In genomic region chr9:129489838-129490582, GRCh38 we compare ENCODE assay signal across 8 cellular contexts.
DNase-seq lines count a peak whose midpoint lies in the region; ATAC-seq, FAIRE-seq and TF ChIP-seq lines count a peak whose summit lies in the region.

No MANE protein-coding gene starts in this region.

- H3K9ac ChIP-seq in BLaER1 = peak overlapping the region; percentile 85

- peaks cover 26% of the 10 kb centered on the region for H3K36me3 Mint-ChIP-seq in central memory CD8-positive, alpha-beta T cell (ENCODE audit: insufficient read depth)

- 15% methylated on average over 12 of the region's 15 CpGs for WGBS in suprapubic skin

- H3K9me3 ChIP-seq in BLaER1 = no peaks in the 10 kb centered on the region
- no peaks in the 10 kb centered on the region for H3K9me3 ChIP-seq in mononuclear cell (ENCODE audit: low read depth, low read length)
- no peaks in the 10 kb centered on the region for H3K9me3 ChIP-seq in suprapubic skin

- no peaks in the 10 kb centered on the region for H4K20me1 ChIP-seq in BLaER1

- peak; percentile 7 for ATAC-seq in central memory CD8-positive, alpha-beta T cell (replicated peaks; ENCODE audit: extremely low read depth, poor library complexity, severe bottlenecking)

- peak overlapping the region; percentile 69 for H3K4me3 ChIP-seq in BLaER1
- peak overlapping the region; percentile 57 for H3K4me3 ChIP-seq in mononuclear cell (ENCODE audit: low read length)
- peak overlapping the region; percentile 58 for H3K4me3 ChIP-seq in suprapubic skin

- DNase-seq in T-helper 9 cell (peak; percentile 65), suprapubic skin (ENCODE audit: low spot score in 2 of 2) (peak in 1 of 2 donors; percentile 74), H54 (ENCODE audit: insufficient read length, low spot score) (no peak), OCI-M1 (lab: John Stamatoyannopoulos, UW) (no peak), SIG-M5 (lab: John Stamatoyannopoulos, UW) (no peak)
- DNase-seq in central memory CD8-positive, alpha-beta T cell (ENCODE audit: low spot score in 2 of 2) = peak; percentile 35 to 38

- H3K4me1 ChIP-seq in BLaER1 (peaks cover 85% of the 10 kb centered on the region), mononuclear cell (ENCODE audit: insufficient read depth, low read length) (peaks cover 48% of the 10 kb centered on the region), suprapubic skin (peaks cover 99% of the 10 kb centered on the region)

- H3K4me1 Mint-ChIP-seq in central memory CD8-positive, alpha-beta T cell = peaks cover 50% of the 10 kb centered on the region

- H3K27me3 Mint-ChIP-seq in central memory CD8-positive, alpha-beta T cell = no peaks in the 10 kb centered on the region

- H3K27ac ChIP-seq in BLaER1 (peak overlapping the region; percentile 88), suprapubic skin (peak overlapping the region; percentile 98)

- H3K27me3 ChIP-seq in BLaER1 = peaks cover 8% of the 10 kb centered on the region; the same call in 1 of the 2 replicates
- no peaks in the 10 kb centered on the region for H3K27me3 ChIP-seq in mononuclear cell (ENCODE audit: insufficient read depth, low read length)
- H3K27me3 ChIP-seq in suprapubic skin = no peaks in the 10 kb centered on the region

- TF ChIP-seq POLR2A in suprapubic skin (IDR thresholded peaks at IDR 0.05) = no peak
- no peak for TF ChIP-seq POLR2A in H54 (IDR thresholded peaks at IDR 0.05; ENCODE audit: low read depth, low read length)

- peak overlapping the region; percentile 92 for H3K27ac Mint-ChIP-seq in central memory CD8-positive, alpha-beta T cell (ENCODE audit: low read depth)

- peak overlapping the region; percentile 74 for H3K4me3 Mint-ChIP-seq in central memory CD8-positive, alpha-beta T cell

- TF ChIP-seq CTCF in suprapubic skin (IDR thresholded peaks at IDR 0.05) = no peak

- FAIRE-seq in H54 (lab: Jason Lieb, UNC) = no peak

- H3K4me2 ChIP-seq in BLaER1 = peak overlapping the region; percentile 91

- H3K36me3 ChIP-seq in BLaER1 = peaks cover 7% of the 10 kb centered on the region; the same call in 1 of the 2 replicates
- H3K36me3 ChIP-seq in suprapubic skin = peaks cover 13% of the 10 kb centered on the region

- H3K9me3 Mint-ChIP-seq in central memory CD8-positive, alpha-beta T cell = no peaks in the 10 kb centered on the region

- TF ChIP-seq EP300 in suprapubic skin (IDR thresholded peaks at IDR 0.05) = no peak

Comparison
In these comparisons a context has a peak if more than half of its experiments do, and no peak if none do; other contexts are left out.
1. DNase-seq: peak in T-helper 9 cell (single experiment) and central memory CD8-positive, alpha-beta T cell (2 of 2); none in H54 (single experiment), OCI-M1 (single experiment) and SIG-M5 (single experiment).
2. Peak in every context shown above with its lines, with median percentiles within 50 percentile points of each other: H3K4me3 ChIP-seq.